In the genomic region with DNA sequence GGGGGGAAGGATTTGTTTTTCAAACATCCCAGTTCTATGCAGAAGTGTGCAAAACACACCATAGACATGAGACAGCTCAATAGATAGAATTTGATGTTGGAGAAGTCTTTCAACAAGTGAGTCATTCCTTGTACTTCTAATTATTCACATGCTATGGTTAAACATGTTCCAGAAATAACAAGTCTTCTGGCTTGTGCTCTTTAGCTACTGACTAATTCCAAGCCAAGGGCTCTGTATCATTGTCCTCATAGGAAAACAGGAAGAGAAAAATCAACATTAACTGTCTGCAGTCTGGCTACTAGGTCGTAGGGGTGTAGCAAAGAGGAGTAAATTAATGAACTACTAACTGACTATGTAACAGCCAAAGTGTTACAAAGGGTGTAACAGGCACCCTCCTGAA, we compare ENCODE assay signal across 13 cellular contexts. TPM values are rescaled to one million over a fixed set of nuclear protein-coding genes. Genes with fewer than 3 reads are reported as not detected.
DNase-seq lines count a peak whose midpoint lies in the region; ATAC-seq and TF ChIP-seq lines count a peak whose summit lies in the region.
"Had no signal": no experiment of that assay in that cellular context is flagged by ENCODE, and none has a peak within 500 bp of the region (broad histone marks: within the 10 kb centered on the region; RNA-seq: fewer than 3 reads in every experiment).

No MANE protein-coding gene starts in this region.

- no peaks in the 10 kb centered on the region for H3K9me3 Mint-ChIP-seq in activated B cell treated with CpG ODN at 0.5 μM for 24 hours
- H3K9me3 Mint-ChIP-seq: activated naive CD4-positive, alpha-beta T cell treated with anti-CD3 and anti-CD28 coated beads, Interleukin-2, amount 50 U/mL, for 72 hours had no signal

- CTCF ChIA-PET in activated B cell treated with CpG ODN at 0.5 μM for 24 hours (lab: Charles Lee), result interaction anchor here (0.8 kb wide), 1 partner anchor 10 kb away, joined by 3 read pairs; no protein-coding TSS in a partner anchor

- POLR2A ChIA-PET in activated B cell treated with CpG ODN at 0.5 μM for 24 hours (lab: Charles Lee), result no interaction called here

- H3K27me3 Mint-ChIP-seq in activated B cell treated with CpG ODN at 0.5 μM for 24 hours, result no peaks in the 10 kb centered on the region

- H3K27ac Mint-ChIP-seq in activated B cell treated with CpG ODN at 0.5 μM for 24 hours, result peak overlapping the region; percentile 30

- H3K36me3 Mint-ChIP-seq in activated B cell treated with CpG ODN at 0.5 μM for 24 hours (ENCODE audit: low read depth), result peaks cover 47% of the 10 kb centered on the region
- H3K36me3 Mint-ChIP-seq: activated naive CD4-positive, alpha-beta T cell treated with anti-CD3 and anti-CD28 coated beads, Interleukin-2, amount 50 U/mL, for 72 hours had no signal

- TF ChIP-seq CTCF in activated B cell treated with CpG ODN at 0.5 μM for 24 hours (IDR thresholded peaks at IDR 0.05), result no peak

- peaks cover 28% of the 10 kb centered on the region for H3K4me1 Mint-ChIP-seq in activated B cell treated with CpG ODN at 0.5 μM for 24 hours

- no peak overlapping the region for H3K4me3 Mint-ChIP-seq in activated B cell treated with CpG ODN at 0.5 μM for 24 hours

- intact Hi-C loops in activated B cell treated with CpG ODN at 0.5 μM for 24 hours (cut with micrococcal nuclease) (no loop called here), sciatic nerve (cut with DNase I) (no loop called here)

- ATAC-seq in activated B cell treated with CpG ODN at 0.5 μM for 24 hours (ENCODE audit: low read depth), result no peak
- peak; percentile 81 for ATAC-seq in sciatic nerve
- ATAC-seq in GM21717 (IDR thresholded peaks at IDR 0.05; ENCODE audit: unreplicated experiment), result no peak

- DNase-seq in EH (ENCODE audit: low read depth), result peak; percentile 95
- no peak for DNase-seq in activated B cell treated with CpG ODN at 0.5 μM for 24 hours
- peak; percentile 90 for DNase-seq in fibroblast of peridontal ligament (ENCODE audit: extremely low read depth)
- DNase-seq in sciatic nerve (ENCODE audit: low spot score), result no peak
- no peak for DNase-seq in midbrain (lab: John Stamatoyannopoulos, UW)
- no peak for DNase-seq in activated CD4-positive, alpha-beta T cell treated with anti-CD3 and anti-CD28 coated beads for 4 hours
- no peak for DNase-seq in islet precursor cell
- DNase-seq: activated CD4-positive, alpha-beta T cell treated with anti-CD3 and anti-CD28 coated beads for 1 hour; H7; NCI-H2029; ovary had no signal

RNA-seq across cellular contexts. Expression of gene LDHAL6B, which starts 25.8 kb away (rescaled TPM):
- total RNA-seq in activated B cell treated with CpG ODN at 0.5 μM for 24 hours (not detected in 2 replicates), sciatic nerve (not detected)
- total RNA-seq: activated naive CD4-positive, alpha-beta T cell treated with anti-CD3 and anti-CD28 coated beads, Interleukin-2, amount 50 U/mL, for 72 hours; H7; ovary had no signal

Comparison
In these comparisons a context has a peak if more than half of its experiments do, and no peak if none do; other contexts are left out.
1. DNase-seq: peak in EH (single experiment) and fibroblast of peridontal ligament (single experiment); none in activated B cell treated with CpG ODN at 0.5 μM for 24 hours (single experiment), sciatic nerve (single experiment), midbrain (single experiment), activated CD4-positive, alpha-beta T cell treated with anti-CD3 and anti-CD28 coated beads for 4 hours (0 of 2) and islet precursor cell (single experiment).